22 cellular contexts compared by ENCODE assay signal in the genomic region with DNA sequence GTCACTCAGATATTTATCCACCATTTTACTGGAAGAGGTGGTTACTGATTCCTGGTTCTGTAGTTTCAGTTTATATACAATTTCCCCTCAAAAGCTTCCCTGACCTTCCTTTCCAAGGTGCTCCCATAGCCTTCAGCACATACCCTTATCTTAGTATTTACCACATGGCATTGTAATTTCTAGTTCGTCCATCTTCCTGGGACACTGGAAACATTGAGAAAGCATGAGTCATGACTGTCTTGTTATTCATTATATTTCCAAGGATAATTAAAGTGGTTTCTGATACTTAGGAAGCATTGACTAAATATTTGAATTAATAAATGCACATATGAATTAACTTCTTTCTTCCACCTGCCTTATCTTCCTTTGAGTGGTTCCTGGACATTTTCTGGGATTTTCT.
DNase-seq lines count a peak whose midpoint lies in the region; ATAC-seq, FAIRE-seq and TF ChIP-seq lines count a peak whose summit lies in the region.
"Had no signal": no experiment of that assay in that cellular context is flagged by ENCODE, and none has a peak within 500 bp of the region (broad histone marks: within the 10 kb centered on the region; RNA-seq: fewer than 3 reads in every experiment).

No MANE protein-coding gene starts in this region.

- H3K4me1 Mint-ChIP-seq in HFFc6 (ENCODE audit: low read depth), result peaks cover 40% of the 10 kb centered on the region
- H3K4me1 Mint-ChIP-seq in activated naive CD8-positive, alpha-beta T cell treated with anti-CD3 and anti-CD28 coated beads, Interleukin-2, amount 50 U/mL, for 24 hours, result no peaks in the 10 kb centered on the region

- no peak for ATAC-seq in activated naive CD8-positive, alpha-beta T cell treated with anti-CD3 and anti-CD28 coated beads, Interleukin-2, amount 50 U/mL, for 24 hours
- ATAC-seq: left lobe of liver had no signal

- peaks cover 1% of the 10 kb centered on the region; the same call in 1 of the 2 replicates for H3K27me3 Mint-ChIP-seq in HFFc6 (ENCODE audit: insufficient read depth)
- no peaks in the 10 kb centered on the region for H3K27me3 Mint-ChIP-seq in activated naive CD8-positive, alpha-beta T cell treated with anti-CD3 and anti-CD28 coated beads, Interleukin-2, amount 50 U/mL, for 24 hours
- H3K27me3 Mint-ChIP-seq: dendritic cell treated with granulocyte-macrophage colony-stimulating factor and Interleukin-4, amounts not matched to agents 40 ng/mL and 50 ng/mL, for 4 days had no signal

- peak overlapping the region; percentile 58 for H3K4me3 Mint-ChIP-seq in HFFc6
- H3K4me3 Mint-ChIP-seq in activated naive CD8-positive, alpha-beta T cell treated with anti-CD3 and anti-CD28 coated beads, Interleukin-2, amount 50 U/mL, for 24 hours, result no peak overlapping the region
- H3K4me3 Mint-ChIP-seq: dendritic cell treated with granulocyte-macrophage colony-stimulating factor and Interleukin-4, amounts not matched to agents 40 ng/mL and 50 ng/mL, for 4 days had no signal

- H3K4me3 ChIP-seq in ACC112 (ENCODE audit: low read depth, low read length) (no peak overlapping the region), fibroblast of villous mesenchyme (ENCODE audit: low read depth, low read length) (no peak overlapping the region)
- H3K4me3 ChIP-seq: right atrium auricular region had no signal

- no peaks in the 10 kb centered on the region for H3K79me2 ChIP-seq in ACC112 (ENCODE audit: control insufficient read depth, insufficient read depth, low read length, unreplicated experiment)

- no peaks in the 10 kb centered on the region for H3K36me3 Mint-ChIP-seq in HFFc6 (ENCODE audit: low read depth)
- H3K36me3 Mint-ChIP-seq in activated naive CD8-positive, alpha-beta T cell treated with anti-CD3 and anti-CD28 coated beads, Interleukin-2, amount 50 U/mL, for 24 hours (ENCODE audit: low read depth), result no peaks in the 10 kb centered on the region

- H3K27ac Mint-ChIP-seq in HFFc6, result peak overlapping the region; percentile 87
- H3K27ac Mint-ChIP-seq in activated naive CD8-positive, alpha-beta T cell treated with anti-CD3 and anti-CD28 coated beads, Interleukin-2, amount 50 U/mL, for 24 hours, result no peak overlapping the region
- H3K27ac Mint-ChIP-seq: dendritic cell treated with granulocyte-macrophage colony-stimulating factor and Interleukin-4, amounts not matched to agents 40 ng/mL and 50 ng/mL, for 4 days had no signal

- no peaks in the 10 kb centered on the region for H3K27me3 ChIP-seq in ACC112 (ENCODE audit: insufficient read depth, low read length)
- H3K27me3 ChIP-seq: right atrium auricular region had no signal

- peaks cover 28% of the 10 kb centered on the region for H3K4me1 ChIP-seq in ACC112 (ENCODE audit: control insufficient read depth, insufficient read depth, low read length, unreplicated experiment)
- H3K4me1 ChIP-seq: right atrium auricular region had no signal

- peak overlapping the region; percentile 9; the same call in 1 of the 2 replicates for H3K27ac ChIP-seq in ACC112 (ENCODE audit: low read depth, low read length)
- H3K27ac ChIP-seq: right atrium auricular region had no signal

- peak overlapping the region; percentile 39 for H2AFZ ChIP-seq in ACC112 (ENCODE audit: low read length, unreplicated experiment)

- no peak for FAIRE-seq in D721Med (lab: Jason Lieb, UNC)
- FAIRE-seq: GM12891, urothelium cell line had no signal

- TF ChIP-seq CTCF in HFFc6 (IDR thresholded peaks at IDR 0.05), result no peak
- no peak for TF ChIP-seq CTCF in fibroblast of villous mesenchyme (IDR thresholded peaks at IDR 0.05; ENCODE audit: insufficient read depth, low read depth, low read length)
- TF ChIP-seq CTCF in D721Med (IDR thresholded peaks at IDR 0.05; ENCODE audit: insufficient read depth, missing control alignments), result no peak

- no peaks in the 10 kb centered on the region for H3K9me3 Mint-ChIP-seq in HFFc6
- H3K9me3 Mint-ChIP-seq in activated naive CD8-positive, alpha-beta T cell treated with anti-CD3 and anti-CD28 coated beads, Interleukin-2, amount 50 U/mL, for 24 hours, result peaks cover 4% of the 10 kb centered on the region

- DNase-seq in HFFc6 (peak; percentile 49), amniotic epithelial cell (ENCODE audit: low read depth) (peak; percentile 93), fibroblast of villous mesenchyme (ENCODE audit: low read depth) (peak; percentile 74), pons (ENCODE audit: low spot score) (no peak), T1000 (lab: John Stamatoyannopoulos, UW) (no peak), D721Med (ENCODE audit: insufficient read length, low spot score) (no peak)
- no peak for DNase-seq in activated naive CD8-positive, alpha-beta T cell treated with anti-CD3 and anti-CD28 coated beads, Interleukin-2, amount 50 U/mL, for 24 hours
- DNase-seq: activated CD4-positive, alpha-beta T cell treated with anti-CD3 and anti-CD28 coated beads, Interleukin-2, amount 50 U/mL, for 1 hour; activated naive CD4-positive, alpha-beta T cell treated with Interleukin-2 at 50 U/mL for 16 hours; COR-L47; GDM1; KBM-7; NCI-H1092 treated with DMSO at 0.1 percent for 48 hours; NCI-H774; nucleus accumbens; SW 1271 had no signal

- no peaks in the 10 kb centered on the region for H3K36me3 ChIP-seq in ACC112 (ENCODE audit: insufficient read depth, low read length)
- H3K36me3 ChIP-seq: right atrium auricular region had no signal

Comparison
In these comparisons a context has a peak if more than half of its experiments do, and no peak if none do; other contexts are left out.
1. DNase-seq: peak in HFFc6 (single experiment), amniotic epithelial cell (single experiment) and fibroblast of villous mesenchyme (single experiment); none in pons (single experiment), activated naive CD8-positive, alpha-beta T cell treated with anti-CD3 and anti-CD28 coated beads, Interleukin-2, amount 50 U/mL, for 24 hours (single experiment), T1000 (single experiment) and D721Med (single experiment).